9 cellular contexts compared by ENCODE assay signal in genomic region chr19:3708207-3708931, GRCh38. TPM values are rescaled to one million over a fixed set of nuclear protein-coding genes. Genes with fewer than 3 reads are reported as not detected.
DNase-seq lines count a peak whose midpoint lies in the region; ATAC-seq, FAIRE-seq and TF ChIP-seq lines count a peak whose summit lies in the region.
"Had no signal": no experiment of that assay in that cellular context is flagged by ENCODE, and none has a peak within 500 bp of the region (broad histone marks: within the 10 kb centered on the region; RNA-seq: fewer than 3 reads in every experiment).

Gene TJP3 (plus strand): TSS chr19:3708384. CDS start chr19:3728433, 20,049 bp downstream.

- H3K4me3 ChIP-seq in bronchial epithelial cell (ENCODE audit: low read depth, low read length): peak within 1 kb of the TSS; percentile 11
- H3K4me3 ChIP-seq in osteoblast (ENCODE audit: insufficient read depth, low read length): no peak within 1 kb of the TSS
- H3K4me3 ChIP-seq: coronary artery had no signal

- H3K79me2 ChIP-seq in osteoblast (ENCODE audit: insufficient read depth, low read length): no peaks in the 10 kb centered on the region

- no peak for ATAC-seq in GM19324 (IDR thresholded peaks at IDR 0.05; ENCODE audit: low FRiP score, unreplicated experiment)

- no peak within 1 kb of the TSS for H2AFZ ChIP-seq in osteoblast (ENCODE audit: low read length)

- no peak within 1 kb of the TSS for H3K4me2 ChIP-seq in osteoblast (ENCODE audit: insufficient read depth, low read length)

- H3K9me3 ChIP-seq in osteoblast (ENCODE audit: low read depth, low read length): no peaks in the 10 kb centered on the region

- H3K4me1 ChIP-seq in osteoblast (ENCODE audit: insufficient read depth, low read length): peaks cover 5% of the 10 kb centered on the region

- H3K36me3 ChIP-seq in bronchial epithelial cell (ENCODE audit: control insufficient read depth, insufficient read depth, low read length): no peaks in the 10 kb centered on the region
- H3K36me3 ChIP-seq in osteoblast (ENCODE audit: insufficient read depth, low read length): no peaks in the 10 kb centered on the region

- peak; percentile 12 for DNase-seq in DMS153 (lab: John Stamatoyannopoulos, UW)
- DNase-seq in LoVo (ENCODE audit: low spot score): peak; percentile 69
- DNase-seq in bronchial epithelial cell (ENCODE audit: low read depth): peak; percentile 30
- peak; percentile 89 for DNase-seq in osteoblast (ENCODE audit: insufficient read length, low spot score, missing footprints)
- DNase-seq in activated T-cell treated with anti-CD3 and anti-CD28 coated beads for 4 hours: no peak
- DNase-seq in effector CD8-positive, alpha-beta T cell (lab: John Stamatoyannopoulos, UW): no peak
- DNase-seq in C1 segment of cervical spinal cord (lab: John Stamatoyannopoulos, UW): no peak

- no peak for FAIRE-seq in bronchial epithelial cell (lab: Jason Lieb, UNC)

- H3K27ac ChIP-seq in osteoblast (ENCODE audit: low read depth, low read length): no peak within 1 kb of the TSS
- H3K27ac ChIP-seq: coronary artery had no signal

- H3K27me3 ChIP-seq in bronchial epithelial cell (ENCODE audit: control insufficient read depth, insufficient read depth, low read length) (peaks cover 3% of the 10 kb centered on the region), osteoblast (ENCODE audit: insufficient read depth, low read length) (peaks cover 22% of the 10 kb centered on the region)

- H4K20me1 ChIP-seq in osteoblast (ENCODE audit: insufficient read depth, low read length): no peaks in the 10 kb centered on the region

- no peak for TF ChIP-seq CTCF in bronchial epithelial cell (IDR thresholded peaks at IDR 0.05; ENCODE audit: insufficient read depth, low read length, severe bottlenecking)
- TF ChIP-seq CTCF in osteoblast (IDR thresholded peaks at IDR 0.05; ENCODE audit: extremely low read depth, low read depth, low read length): no peak

RNA-seq across cellular contexts. Expression of gene TJP3, which starts in this region (rescaled TPM):
- 2.1 and 5.0 TPM in 2 replicates for total RNA-seq in bronchial epithelial cell
- total RNA-seq in osteoblast: not detected in 2 replicates

Comparison
In these comparisons a context has a peak if more than half of its experiments do, and no peak if none do; other contexts are left out.
1. Peak in DNase-seq in osteoblast; RNA of the gene not detected or under 1 TPM.
2. DNase-seq: peak in DMS153 (single experiment), LoVo (single experiment) and bronchial epithelial cell (single experiment); none in activated T-cell treated with anti-CD3 and anti-CD28 coated beads for 4 hours (single experiment), effector CD8-positive, alpha-beta T cell (single experiment) and C1 segment of cervical spinal cord (0 of 14).